17 cellular contexts compared by ENCODE assay signal in genomic region chr22:42171946-42172345, GRCh38. TPM values are rescaled to one million over a fixed set of nuclear protein-coding genes. Genes with fewer than 3 reads are reported as not detected.
DNase-seq lines count a peak whose midpoint lies in the region; ATAC-seq and TF ChIP-seq lines count a peak whose summit lies in the region.
"Had no signal": no experiment of that assay in that cellular context is flagged by ENCODE, and none has a peak within 500 bp of the region (broad histone marks: within the 10 kb centered on the region; RNA-seq: fewer than 3 reads in every experiment).

No MANE protein-coding gene starts in this region.

- no peaks in the 10 kb centered on the region for H3K27me3 ChIP-seq in CD4-positive, alpha-beta memory T cell (ENCODE audit: insufficient read depth, low read length)
- H3K27me3 ChIP-seq: body of pancreas, MG63, suprapubic skin had no signal

- no peak for ATAC-seq in HG03108 (IDR thresholded peaks at IDR 0.05; ENCODE audit: unreplicated experiment)
- ATAC-seq: body of pancreas had no signal

- H3K4me3 ChIP-seq in CD4-positive, alpha-beta memory T cell (ENCODE audit: low read length in 2 of 2), result no peak overlapping the region
- H3K4me3 ChIP-seq: body of pancreas, lung, MG63, suprapubic skin had no signal

- H3K27me3 Mint-ChIP-seq in CD4-positive, alpha-beta memory T cell, result no peaks in the 10 kb centered on the region
- H3K27me3 Mint-ChIP-seq in activated T-helper 1 cell treated with anti-CD3 and anti-CD28 coated beads, Interleukin-12 subunit alpha, Interleukin-12 subunit beta, Interleukin-2, Interleukin-4 antibody, amounts not matched to agents 30 ng/mL and 10 ng/mL and 1 ng/mL, durations not matched to agents 14 hours and 24 hours and 36 hours (ENCODE audit: insufficient read depth), result no peaks in the 10 kb centered on the region
- H3K27me3 Mint-ChIP-seq in chondrocyte (ENCODE audit: low read depth), result no peaks in the 10 kb centered on the region

- no peaks in the 10 kb centered on the region for H3K9me3 Mint-ChIP-seq in CD4-positive, alpha-beta memory T cell
- H3K9me3 Mint-ChIP-seq in activated T-helper 1 cell treated with anti-CD3 and anti-CD28 coated beads, Interleukin-12 subunit alpha, Interleukin-12 subunit beta, Interleukin-2, Interleukin-4 antibody, amounts not matched to agents 30 ng/mL and 10 ng/mL and 1 ng/mL, durations not matched to agents 14 hours and 24 hours and 36 hours, result no peaks in the 10 kb centered on the region
- H3K9me3 Mint-ChIP-seq in chondrocyte (ENCODE audit: low read depth), result no peaks in the 10 kb centered on the region

- H3K27ac ChIP-seq in CD4-positive, alpha-beta memory T cell (ENCODE audit: low read depth, low read length), result no peak overlapping the region
- peak overlapping the region; percentile 23 for H3K27ac ChIP-seq in RWPE1
- H3K27ac ChIP-seq: suprapubic skin had no signal

- no peak overlapping the region for H3K4me3 Mint-ChIP-seq in CD4-positive, alpha-beta memory T cell
- H3K4me3 Mint-ChIP-seq in activated T-helper 1 cell treated with anti-CD3 and anti-CD28 coated beads, Interleukin-12 subunit alpha, Interleukin-12 subunit beta, Interleukin-2, Interleukin-4 antibody, amounts not matched to agents 30 ng/mL and 10 ng/mL and 1 ng/mL, durations not matched to agents 14 hours and 24 hours and 36 hours, result no peak overlapping the region
- H3K4me3 Mint-ChIP-seq in chondrocyte (ENCODE audit: unreplicated experiment), result no peak overlapping the region

- H3K4me1 ChIP-seq in CD4-positive, alpha-beta memory T cell (ENCODE audit: insufficient read depth, low read length), result peaks cover 31% of the 10 kb centered on the region

- DNase-seq in CD4-positive, alpha-beta memory T cell, result no peak
- DNase-seq in RWPE1 (ENCODE audit: low spot score) (no peak), foreskin melanocyte (peak; percentile 83), putamen (ENCODE audit: low spot score) (peak; percentile 30), chondrocyte (ENCODE audit: low spot score) (no peak)
- no peak for DNase-seq in activated T-helper 1 cell treated with anti-CD3 and anti-CD28 coated beads, Interleukin-12 subunit alpha, Interleukin-12 subunit beta, Interleukin-2, Interleukin-4 antibody, amounts not matched to agents 30 ng/mL and 10 ng/mL and 1 ng/mL, durations not matched to agents 14 hours and 24 hours and 36 hours (ENCODE audit: low spot score)
- no peak for DNase-seq in stimulated activated CD4-positive, alpha-beta T cell treated with anti-CD3 and anti-CD28 coated beads, Interleukin-4, amount 100 ng/mL, for 1 hour
- DNase-seq: activated naive CD4-positive, alpha-beta T cell; body of pancreas; effector memory CD4-positive, alpha-beta T cell; MG63; NCI-H1930; NCI-H774; stimulated activated CD4-positive, alpha-beta T cell treated with anti-CD3 and anti-CD28 coated beads, Interleukin-12 subunit alpha, Interleukin-12 subunit beta, amount 100 ng/mL, for 4 hours had no signal

- POLR2A ChIA-PET in CD4-positive, alpha-beta memory T cell (lab: Charles Lee; ENCODE audit: partially characterized antibody), result interaction anchor here (1.5 kb wide), 1 partner anchor 81 kb away, joined by 4 read pairs; no protein-coding TSS in a partner anchor
- POLR2A ChIA-PET in RWPE1 (lab: Yijun Ruan, JAX; ENCODE audit: low non-redundant PET), result no interaction called here

- H3K9me3 ChIP-seq in CD4-positive, alpha-beta memory T cell (ENCODE audit: control insufficient read depth in 1 of 2, low read length in 2 of 2), result no peaks in the 10 kb centered on the region
- H3K9me3 ChIP-seq: body of pancreas, MG63, suprapubic skin had no signal

- no peak for TF ChIP-seq CTCF in RWPE1 (conservative IDR thresholded peaks at IDR 0.05; ENCODE audit: low read depth)
- no peak for TF ChIP-seq CTCF in chondrocyte (IDR thresholded peaks at IDR 0.05)

- H3K36me3 Mint-ChIP-seq in CD4-positive, alpha-beta memory T cell, result peaks cover 16 to 48% of the 10 kb centered on the region in 2 donors
- H3K36me3 Mint-ChIP-seq in activated T-helper 1 cell treated with anti-CD3 and anti-CD28 coated beads, Interleukin-12 subunit alpha, Interleukin-12 subunit beta, Interleukin-2, Interleukin-4 antibody, amounts not matched to agents 30 ng/mL and 10 ng/mL and 1 ng/mL, durations not matched to agents 14 hours and 24 hours and 36 hours (ENCODE audit: low read depth), result peaks cover 22% of the 10 kb centered on the region
- H3K36me3 Mint-ChIP-seq in chondrocyte (ENCODE audit: low read depth), result peaks cover 12% of the 10 kb centered on the region

- H3K27ac Mint-ChIP-seq in CD4-positive, alpha-beta memory T cell, result peak overlapping the region in 6 of 7 donors; percentile 20 to 84 (median 48)
- no peak overlapping the region for H3K27ac Mint-ChIP-seq in activated T-helper 1 cell treated with anti-CD3 and anti-CD28 coated beads, Interleukin-12 subunit alpha, Interleukin-12 subunit beta, Interleukin-2, Interleukin-4 antibody, amounts not matched to agents 30 ng/mL and 10 ng/mL and 1 ng/mL, durations not matched to agents 14 hours and 24 hours and 36 hours
- no peak overlapping the region for H3K27ac Mint-ChIP-seq in chondrocyte (ENCODE audit: unreplicated experiment)

- H3K4me1 Mint-ChIP-seq in CD4-positive, alpha-beta memory T cell, result peaks cover 34 to 65% (median 45%) of the 10 kb centered on the region in 4 donors
- peaks cover 33% of the 10 kb centered on the region for H3K4me1 Mint-ChIP-seq in activated T-helper 1 cell treated with anti-CD3 and anti-CD28 coated beads, Interleukin-12 subunit alpha, Interleukin-12 subunit beta, Interleukin-2, Interleukin-4 antibody, amounts not matched to agents 30 ng/mL and 10 ng/mL and 1 ng/mL, durations not matched to agents 14 hours and 24 hours and 36 hours (ENCODE audit: low read depth)
- H3K4me1 Mint-ChIP-seq in chondrocyte (ENCODE audit: low read depth), result peaks cover 12% of the 10 kb centered on the region

- CTCF ChIA-PET in CD4-positive, alpha-beta memory T cell (lab: Charles Lee; ENCODE audit: partially characterized antibody), result interaction anchor here (1.0 to 7.4 kb wide), 8 partner anchors 9 to 272 kb away, joined by 3 to 38 read pairs (median 5); partner anchors contain the start of gene NFAM1
- CTCF ChIA-PET in RWPE1 (lab: Yijun Ruan, JAX), result no interaction called here

- intact Hi-C loops in CD4-positive, alpha-beta memory T cell (cut with micrococcal nuclease), result no loop called here
- intact Hi-C loops in activated T-helper 1 cell treated with anti-CD3 and anti-CD28 coated beads, Interleukin-12 subunit alpha, Interleukin-12 subunit beta, Interleukin-2, Interleukin-4 antibody, amounts not matched to agents 30 ng/mL and 10 ng/mL and 1 ng/mL, durations not matched to agents 14 hours and 24 hours and 36 hours (cut with micrococcal nuclease), result no loop called here

- H3K36me3 ChIP-seq in CD4-positive, alpha-beta memory T cell (ENCODE audit: insufficient read depth, low read length), result peaks cover 17% of the 10 kb centered on the region

RNA-seq across cellular contexts. Expression of gene CYP2D6, which starts 41.3 kb away (rescaled TPM):
- total RNA-seq in CD4-positive, alpha-beta memory T cell, result 10 to 100 TPM in 1 of 2 experiments, 1 to 10 TPM in 1; 8.8 to 10.7 TPM
- polyA plus RNA-seq in CD4-positive, alpha-beta memory T cell, result under 1 TPM in 1 of 2 donors, not detected in 1; 0.23 TPM
- total RNA-seq in activated T-helper 1 cell treated with anti-CD3 and anti-CD28 coated beads, Interleukin-12 subunit alpha, Interleukin-12 subunit beta, Interleukin-2, Interleukin-4 antibody, amounts not matched to agents 30 ng/mL and 10 ng/mL and 1 ng/mL, durations not matched to agents 14 hours and 24 hours and 36 hours, result 4.1 and 4.6 TPM in 2 replicates
- 0.75 to 1.7 TPM (median 0.95 TPM) in 3 replicates for total RNA-seq in chondrocyte

Comparison
In these comparisons a context has a peak if more than half of its experiments do, and no peak if none do; other contexts are left out.
1. DNase-seq: peak in foreskin melanocyte (single experiment) and putamen (single experiment); none in CD4-positive, alpha-beta memory T cell (0 of 5), RWPE1 (single experiment), activated T-helper 1 cell treated with anti-CD3 and anti-CD28 coated beads, Interleukin-12 subunit alpha, Interleukin-12 subunit beta, Interleukin-2, Interleukin-4 antibody, amounts not matched to agents 30 ng/mL and 10 ng/mL and 1 ng/mL, durations not matched to agents 14 hours and 24 hours and 36 hours (single experiment), chondrocyte (single experiment) and stimulated activated CD4-positive, alpha-beta T cell treated with anti-CD3 and anti-CD28 coated beads, Interleukin-4, amount 100 ng/mL, for 1 hour (single experiment).
2. H3K27ac Mint-ChIP-seq: peak in CD4-positive, alpha-beta memory T cell (6 of 7); none in activated T-helper 1 cell treated with anti-CD3 and anti-CD28 coated beads, Interleukin-12 subunit alpha, Interleukin-12 subunit beta, Interleukin-2, Interleukin-4 antibody, amounts not matched to agents 30 ng/mL and 10 ng/mL and 1 ng/mL, durations not matched to agents 14 hours and 24 hours and 36 hours (single experiment) and chondrocyte (single experiment).